ENCODE assay signal across 1 cellular context in the genomic region with DNA sequence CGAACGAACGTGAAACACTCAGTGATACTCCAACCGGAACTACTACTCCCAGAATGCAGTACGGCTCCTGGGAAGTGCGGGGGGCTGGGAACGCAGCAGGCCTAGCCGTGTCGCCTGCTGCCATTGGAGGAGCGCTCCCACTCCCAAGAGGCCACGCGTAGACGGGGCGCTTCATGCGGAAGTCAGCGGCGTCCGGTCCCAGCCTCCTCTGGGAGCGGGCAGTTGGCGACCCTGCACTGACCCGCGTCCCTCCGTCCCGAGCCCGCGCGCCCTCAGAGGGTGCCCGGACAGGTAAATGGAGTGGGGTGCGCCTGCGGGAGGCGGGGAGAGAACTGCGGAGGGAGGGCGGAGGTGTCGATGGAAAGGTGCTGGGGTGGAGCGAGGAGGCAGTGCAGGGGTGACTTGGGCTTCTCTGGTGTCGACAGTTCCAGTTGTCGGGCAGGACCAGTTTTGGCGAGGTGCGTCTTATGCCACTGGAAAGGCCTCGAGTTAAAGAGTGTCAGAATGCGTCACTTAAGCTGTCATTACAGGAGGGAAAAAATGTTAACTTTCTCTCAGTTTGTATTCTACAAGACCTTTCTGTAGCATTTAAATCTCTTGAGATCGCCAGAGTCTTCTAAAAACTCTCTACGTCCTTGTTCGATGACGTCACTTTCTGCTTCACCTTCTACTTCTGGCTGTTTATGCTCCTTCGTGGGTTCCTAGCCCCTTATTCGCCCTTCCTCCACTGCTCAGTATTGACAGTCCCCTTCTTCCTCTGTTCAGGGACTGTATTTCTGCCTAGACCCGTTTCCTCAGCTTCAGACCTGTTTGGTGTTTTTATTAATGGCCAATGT.
TF ChIP-seq lines count a peak whose summit lies in the region.

A gene with protein sequence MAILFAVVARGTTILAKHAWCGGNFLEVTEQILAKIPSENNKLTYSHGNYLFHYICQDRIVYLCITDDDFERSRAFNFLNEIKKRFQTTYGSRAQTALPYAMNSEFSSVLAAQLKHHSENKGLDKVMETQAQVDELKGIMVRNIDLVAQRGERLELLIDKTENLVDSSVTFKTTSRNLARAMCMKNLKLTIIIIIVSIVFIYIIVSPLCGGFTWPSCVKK (plus strand): TSS at position 188 of the 836 bp plus-strand sequence. CDS start 8,122 bp downstream, outside the sequence.

TF ChIP-seq in K562, 482 proteins besides CTCF, POLR2A, EP300 and RAD21 (continued from another document and continues in another):
- TF ChIP-seq, protein P1, sequence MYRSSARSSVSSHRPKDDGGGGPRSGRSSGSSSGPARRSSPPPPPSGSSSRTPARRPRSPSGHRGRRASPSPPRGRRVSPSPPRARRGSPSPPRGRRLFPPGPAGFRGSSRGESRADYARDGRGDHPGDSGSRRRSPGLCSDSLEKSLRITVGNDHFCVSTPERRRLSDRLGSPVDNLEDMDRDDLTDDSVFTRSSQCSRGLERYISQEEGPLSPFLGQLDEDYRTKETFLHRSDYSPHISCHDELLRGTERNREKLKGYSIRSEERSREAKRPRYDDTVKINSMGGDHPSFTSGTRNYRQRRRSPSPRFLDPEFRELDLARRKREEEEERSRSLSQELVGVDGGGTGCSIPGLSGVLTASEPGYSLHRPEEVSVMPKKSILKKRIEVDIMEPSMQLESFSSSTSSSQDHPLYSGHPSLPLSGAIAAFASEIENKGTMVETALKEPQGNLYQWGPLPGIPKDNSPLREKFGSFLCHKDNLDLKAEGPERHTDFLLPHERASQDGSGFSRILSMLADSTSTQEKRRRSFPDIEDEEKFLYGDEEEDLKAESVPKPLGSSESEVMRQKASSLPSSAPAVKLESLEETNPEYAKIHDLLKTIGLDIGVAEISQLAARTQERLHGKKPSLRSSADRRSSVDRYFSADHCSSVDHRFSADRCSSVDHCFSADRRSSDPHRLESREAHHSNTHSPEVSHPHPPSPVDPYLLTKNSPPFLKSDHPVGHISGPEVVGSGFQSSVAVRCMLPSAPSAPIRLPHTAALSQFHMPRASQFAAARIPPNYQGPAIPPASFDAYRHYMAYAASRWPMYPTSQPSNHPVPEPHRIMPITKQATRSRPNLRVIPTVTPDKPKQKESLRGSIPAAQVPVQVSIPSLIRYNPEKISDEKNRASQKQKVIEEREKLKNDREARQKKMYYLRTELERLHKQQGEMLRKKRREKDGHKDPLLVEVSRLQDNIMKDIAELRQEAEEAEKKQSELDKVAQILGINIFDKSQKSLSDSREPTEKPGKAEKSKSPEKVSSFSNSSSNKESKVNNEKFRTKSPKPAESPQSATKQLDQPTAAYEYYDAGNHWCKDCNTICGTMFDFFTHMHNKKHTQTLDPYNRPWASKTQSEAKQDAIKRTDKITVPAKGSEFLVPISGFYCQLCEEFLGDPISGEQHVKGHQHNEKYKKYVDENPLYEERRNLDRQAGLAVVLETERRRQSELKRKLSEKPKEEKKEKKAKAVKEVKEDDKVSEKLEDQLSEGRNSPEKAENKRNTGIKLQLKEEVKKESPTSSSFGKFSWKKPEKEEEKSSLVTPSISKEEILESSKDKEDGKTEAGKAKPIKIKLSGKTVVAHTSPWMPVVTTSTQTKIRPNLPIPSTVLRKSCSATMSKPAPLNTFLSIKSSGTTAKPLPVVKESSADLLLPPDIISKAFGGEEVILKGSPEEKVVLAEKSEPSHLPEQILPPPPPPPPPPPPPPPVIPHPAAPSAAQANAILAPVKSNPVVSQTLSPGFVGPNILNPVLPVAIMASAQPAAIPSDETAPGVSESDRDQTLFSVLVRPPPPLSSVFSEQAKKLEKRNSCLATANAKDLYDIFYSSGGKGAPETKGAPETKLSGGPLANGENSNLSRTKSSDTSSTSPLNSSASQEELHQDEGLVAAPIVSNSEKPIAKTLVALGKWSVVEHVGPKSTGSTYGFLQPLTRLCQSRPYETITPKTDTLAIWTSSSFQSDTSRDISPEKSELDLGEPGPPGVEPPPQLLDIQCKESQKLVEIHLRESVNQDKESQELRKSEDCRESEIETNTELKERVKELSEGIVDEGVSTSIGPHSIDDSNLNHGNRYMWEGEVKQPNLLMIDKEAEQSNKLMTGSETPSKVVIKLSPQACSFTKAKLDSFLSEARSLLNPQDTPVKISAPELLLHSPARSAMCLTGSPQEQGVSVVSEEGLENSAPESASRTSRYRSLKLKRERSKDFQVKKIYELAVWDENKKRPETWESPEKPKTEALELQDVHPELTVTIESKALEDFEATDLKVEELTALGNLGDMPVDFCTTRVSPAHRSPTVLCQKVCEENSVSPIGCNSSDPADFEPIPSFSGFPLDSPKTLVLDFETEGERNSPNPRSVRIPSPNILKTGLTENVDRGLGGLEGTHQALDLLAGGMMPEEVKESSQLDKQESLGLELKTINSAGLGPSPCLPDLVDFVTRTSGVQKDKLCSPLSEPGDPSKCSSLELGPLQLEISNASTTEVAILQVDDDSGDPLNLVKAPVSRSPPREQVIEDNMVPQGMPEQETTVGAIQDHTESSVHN (IDR thresholded peaks at IDR 0.05; ENCODE audit: borderline replicate concordance in 1 of 2, low read depth in 1 of 2) = no peak
- TF ChIP-seq ZNF436 (CRISPR knock-in tag; IDR thresholded peaks at IDR 0.05) (no peak), SP2 (IDR thresholded peaks at IDR 0.05; ENCODE audit: extremely low read depth, low read depth, low read length, poor library complexity, severe bottlenecking) (no peak), TRIM24 (IDR thresholded peaks at IDR 0.05) (no peak; a peak in 1 of 4 replicates), CTBP1 (IDR thresholded peaks at IDR 0.05; ENCODE audit: borderline replicate concordance) (peak; percentile 48; the same call in 1 of the 2 replicates), PRMT5 (CRISPR knock-in tag; IDR thresholded peaks at IDR 0.05) (no peak), RBM22 (IDR thresholded peaks at IDR 0.05; ENCODE audit: low read depth, low read length, poor library complexity, severe bottlenecking) (no peak), ZNF184 (CRISPR knock-in tag; IDR thresholded peaks at IDR 0.05) (no peak), TEAD2 (tag; IDR thresholded peaks at IDR 0.05) (no peak), ZKSCAN1 (IDR thresholded peaks at IDR 0.05; ENCODE audit: low read depth, low read length) (no peak), GABPB2 (CRISPR knock-in tag; conservative IDR thresholded peaks at IDR 0.05) (no peak), POLR2B (IDR thresholded peaks at IDR 0.05; ENCODE audit: low read depth, partially characterized antibody) (peak; percentile 88), ZNF174 (CRISPR knock-in tag; IDR thresholded peaks at IDR 0.05) (no peak), ZNF77 (CRISPR knock-in tag; IDR thresholded peaks at IDR 0.05) (no peak), HMGN3 (IDR thresholded peaks at IDR 0.05; ENCODE audit: borderline replicate concordance, extremely low read depth, insufficient read length, low read depth, low read length) (no peak), NCOR1 (IDR thresholded peaks at IDR 0.05) (0 out of 2 replicates have a peak, but pooled peaks have one; percentile 9), POU5F1 (IDR thresholded peaks at IDR 0.05; ENCODE audit: borderline replicate concordance, low read depth, low read length, partially characterized antibody) (peak; percentile 72), POLR2AphosphoS5 (IDR thresholded peaks at IDR 0.05; ENCODE audit: control insufficient read depth, insufficient read depth, low read depth, low read length) (peak; percentile 75; the same call in 1 of the 2 replicates), SMARCE1 (IDR thresholded peaks at IDR 0.05) (no peak), NBN (IDR thresholded peaks at IDR 0.05; ENCODE audit: low read depth) (no peak; the same call in 1 of the 2 replicates), ZFP36 (IDR thresholded peaks at IDR 0.05; ENCODE audit: low read depth, low read length, partially characterized antibody) (no peak), TBL1XR1 (IDR thresholded peaks at IDR 0.05; ENCODE audit: low read length in 2 of 2) (no peak), ZNF717 (CRISPR knock-in tag; IDR thresholded peaks at IDR 0.05) (no peak), RBM15 (IDR thresholded peaks at IDR 0.05; ENCODE audit: insufficient read depth, low read length) (no peak), ZBTB17 (CRISPR knock-in tag; IDR thresholded peaks at IDR 0.05) (no peak), ZFX (CRISPR knock-in tag; IDR thresholded peaks at IDR 0.05) (peak; percentile 66), ZBTB7A (IDR thresholded peaks at IDR 0.05; ENCODE audit: borderline replicate concordance, control insufficient read depth, low read depth, low read length) (peak; percentile 61; the same call in 1 of the 2 replicates), PHF20 (IDR thresholded peaks at IDR 0.05; ENCODE audit: partially characterized antibody) (peak; percentile 90)
- TF ChIP-seq, protein P2, sequence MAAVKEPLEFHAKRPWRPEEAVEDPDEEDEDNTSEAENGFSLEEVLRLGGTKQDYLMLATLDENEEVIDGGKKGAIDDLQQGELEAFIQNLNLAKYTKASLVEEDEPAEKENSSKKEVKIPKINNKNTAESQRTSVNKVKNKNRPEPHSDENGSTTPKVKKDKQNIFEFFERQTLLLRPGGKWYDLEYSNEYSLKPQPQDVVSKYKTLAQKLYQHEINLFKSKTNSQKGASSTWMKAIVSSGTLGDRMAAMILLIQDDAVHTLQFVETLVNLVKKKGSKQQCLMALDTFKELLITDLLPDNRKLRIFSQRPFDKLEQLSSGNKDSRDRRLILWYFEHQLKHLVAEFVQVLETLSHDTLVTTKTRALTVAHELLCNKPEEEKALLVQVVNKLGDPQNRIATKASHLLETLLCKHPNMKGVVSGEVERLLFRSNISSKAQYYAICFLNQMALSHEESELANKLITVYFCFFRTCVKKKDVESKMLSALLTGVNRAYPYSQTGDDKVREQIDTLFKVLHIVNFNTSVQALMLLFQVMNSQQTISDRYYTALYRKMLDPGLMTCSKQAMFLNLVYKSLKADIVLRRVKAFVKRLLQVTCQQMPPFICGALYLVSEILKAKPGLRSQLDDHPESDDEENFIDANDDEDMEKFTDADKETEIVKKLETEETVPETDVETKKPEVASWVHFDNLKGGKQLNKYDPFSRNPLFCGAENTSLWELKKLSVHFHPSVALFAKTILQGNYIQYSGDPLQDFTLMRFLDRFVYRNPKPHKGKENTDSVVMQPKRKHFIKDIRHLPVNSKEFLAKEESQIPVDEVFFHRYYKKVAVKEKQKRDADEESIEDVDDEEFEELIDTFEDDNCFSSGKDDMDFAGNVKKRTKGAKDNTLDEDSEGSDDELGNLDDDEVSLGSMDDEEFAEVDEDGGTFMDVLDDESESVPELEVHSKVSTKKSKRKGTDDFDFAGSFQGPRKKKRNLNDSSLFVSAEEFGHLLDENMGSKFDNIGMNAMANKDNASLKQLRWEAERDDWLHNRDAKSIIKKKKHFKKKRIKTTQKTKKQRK (IDR thresholded peaks at IDR 0.05; ENCODE audit: borderline replicate concordance, low read depth, low read length) = no peak
- TF ChIP-seq, protein P3, sequence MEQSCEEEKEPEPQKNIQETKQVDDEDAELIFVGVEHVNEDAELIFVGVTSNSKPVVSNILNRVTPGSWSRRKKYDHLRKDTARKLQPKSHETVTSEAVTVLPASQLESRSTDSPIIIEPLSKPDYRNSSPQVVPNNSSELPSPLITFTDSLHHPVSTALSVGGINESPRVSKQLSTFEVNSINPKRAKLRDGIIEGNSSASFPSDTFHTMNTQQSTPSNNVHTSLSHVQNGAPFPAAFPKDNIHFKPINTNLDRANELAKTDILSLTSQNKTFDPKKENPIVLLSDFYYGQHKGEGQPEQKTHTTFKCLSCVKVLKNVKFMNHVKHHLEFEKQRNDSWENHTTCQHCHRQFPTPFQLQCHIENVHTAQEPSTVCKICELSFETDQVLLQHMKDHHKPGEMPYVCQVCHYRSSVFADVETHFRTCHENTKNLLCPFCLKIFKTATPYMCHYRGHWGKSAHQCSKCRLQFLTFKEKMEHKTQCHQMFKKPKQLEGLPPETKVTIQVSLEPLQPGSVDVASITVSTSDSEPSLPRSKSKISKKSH (CRISPR knock-in tag; IDR thresholded peaks at IDR 0.05) = no peak
- TF ChIP-seq, protein P4, sequence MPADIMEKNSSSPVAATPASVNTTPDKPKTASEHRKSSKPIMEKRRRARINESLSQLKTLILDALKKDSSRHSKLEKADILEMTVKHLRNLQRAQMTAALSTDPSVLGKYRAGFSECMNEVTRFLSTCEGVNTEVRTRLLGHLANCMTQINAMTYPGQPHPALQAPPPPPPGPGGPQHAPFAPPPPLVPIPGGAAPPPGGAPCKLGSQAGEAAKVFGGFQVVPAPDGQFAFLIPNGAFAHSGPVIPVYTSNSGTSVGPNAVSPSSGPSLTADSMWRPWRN (IDR thresholded peaks at IDR 0.05; ENCODE audit: low read depth) = no peak
- TF ChIP-seq, protein P5, sequence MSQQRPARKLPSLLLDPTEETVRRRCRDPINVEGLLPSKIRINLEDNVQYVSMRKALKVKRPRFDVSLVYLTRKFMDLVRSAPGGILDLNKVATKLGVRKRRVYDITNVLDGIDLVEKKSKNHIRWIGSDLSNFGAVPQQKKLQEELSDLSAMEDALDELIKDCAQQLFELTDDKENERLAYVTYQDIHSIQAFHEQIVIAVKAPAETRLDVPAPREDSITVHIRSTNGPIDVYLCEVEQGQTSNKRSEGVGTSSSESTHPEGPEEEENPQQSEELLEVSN (IDR thresholded peaks at IDR 0.05; ENCODE audit: borderline replicate concordance in 1 of 2, extremely low read depth in 1 of 2, insufficient read depth in 1 of 2, insufficient read length in 1 of 2, low read depth in 1 of 2, low read length in 1 of 2, poor library complexity in 1 of 2, severe bottlenecking in 1 of 2) = peak; percentile 37 to 66
- TF ChIP-seq, protein P6, sequence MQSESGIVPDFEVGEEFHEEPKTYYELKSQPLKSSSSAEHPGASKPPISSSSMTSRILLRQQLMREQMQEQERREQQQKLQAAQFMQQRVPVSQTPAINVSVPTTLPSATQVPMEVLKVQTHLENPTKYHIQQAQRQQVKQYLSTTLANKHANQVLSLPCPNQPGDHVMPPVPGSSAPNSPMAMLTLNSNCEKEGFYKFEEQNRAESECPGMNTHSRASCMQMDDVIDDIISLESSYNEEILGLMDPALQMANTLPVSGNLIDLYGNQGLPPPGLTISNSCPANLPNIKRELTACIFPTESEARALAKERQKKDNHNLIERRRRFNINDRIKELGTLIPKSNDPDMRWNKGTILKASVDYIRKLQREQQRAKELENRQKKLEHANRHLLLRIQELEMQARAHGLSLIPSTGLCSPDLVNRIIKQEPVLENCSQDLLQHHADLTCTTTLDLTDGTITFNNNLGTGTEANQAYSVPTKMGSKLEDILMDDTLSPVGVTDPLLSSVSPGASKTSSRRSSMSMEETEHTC (IDR thresholded peaks at IDR 0.05) = no peak
- TF ChIP-seq, protein P7, sequence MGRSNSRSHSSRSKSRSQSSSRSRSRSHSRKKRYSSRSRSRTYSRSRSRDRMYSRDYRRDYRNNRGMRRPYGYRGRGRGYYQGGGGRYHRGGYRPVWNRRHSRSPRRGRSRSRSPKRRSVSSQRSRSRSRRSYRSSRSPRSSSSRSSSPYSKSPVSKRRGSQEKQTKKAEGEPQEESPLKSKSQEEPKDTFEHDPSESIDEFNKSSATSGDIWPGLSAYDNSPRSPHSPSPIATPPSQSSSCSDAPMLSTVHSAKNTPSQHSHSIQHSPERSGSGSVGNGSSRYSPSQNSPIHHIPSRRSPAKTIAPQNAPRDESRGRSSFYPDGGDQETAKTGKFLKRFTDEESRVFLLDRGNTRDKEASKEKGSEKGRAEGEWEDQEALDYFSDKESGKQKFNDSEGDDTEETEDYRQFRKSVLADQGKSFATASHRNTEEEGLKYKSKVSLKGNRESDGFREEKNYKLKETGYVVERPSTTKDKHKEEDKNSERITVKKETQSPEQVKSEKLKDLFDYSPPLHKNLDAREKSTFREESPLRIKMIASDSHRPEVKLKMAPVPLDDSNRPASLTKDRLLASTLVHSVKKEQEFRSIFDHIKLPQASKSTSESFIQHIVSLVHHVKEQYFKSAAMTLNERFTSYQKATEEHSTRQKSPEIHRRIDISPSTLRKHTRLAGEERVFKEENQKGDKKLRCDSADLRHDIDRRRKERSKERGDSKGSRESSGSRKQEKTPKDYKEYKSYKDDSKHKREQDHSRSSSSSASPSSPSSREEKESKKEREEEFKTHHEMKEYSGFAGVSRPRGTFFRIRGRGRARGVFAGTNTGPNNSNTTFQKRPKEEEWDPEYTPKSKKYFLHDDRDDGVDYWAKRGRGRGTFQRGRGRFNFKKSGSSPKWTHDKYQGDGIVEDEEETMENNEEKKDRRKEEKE (IDR thresholded peaks at IDR 0.05; ENCODE audit: borderline replicate concordance in 1 of 2, control insufficient read depth in 1 of 2, low read depth in 2 of 2, low read length in 1 of 2) = no peak
